In genomic region chr15:99411234-99411633, GRCh38 we compare ENCODE assay signal across 32 cellular contexts.
"Had no signal": no experiment of that assay in that cellular context is flagged by ENCODE, and none has a peak within 500 bp of the region (broad histone marks: within the 10 kb centered on the region; RNA-seq: fewer than 3 reads in every experiment).

No MANE protein-coding gene starts in this region.

- ATAC-seq: activated naive CD4-positive, alpha-beta T cell treated with anti-CD3 and anti-CD28 coated beads, Interleukin-2, amount 50 U/mL, for 72 hours; left lung; lower lobe of right lung; pancreas; upper lobe of right lung had no signal

- DNase-seq: activated CD4-positive, alpha-beta T cell treated with anti-CD3 and anti-CD28 coated beads for 36 hours; activated CD4-positive, alpha-beta T cell treated with anti-CD3 and anti-CD28 coated beads, Interleukin-2, amount 50 U/mL, for 4 hours; activated CD4-positive, CD25-positive, alpha-beta regulatory T cell; activated CD8-positive, alpha-beta memory T cell treated with anti-CD3 and anti-CD28 coated beads, Interleukin-2, amount 50 U/mL, for 48 hours; activated naive CD4-positive, alpha-beta T cell; activated T-cell treated with anti-CD3 and anti-CD28 coated beads, Interleukin-2, amount 50 U/mL, for 24 hours; effector CD4-positive, alpha-beta T cell; lower lobe of right lung; naive B cell; nucleus accumbens; pancreas; retina; stimulated activated CD4-positive, alpha-beta T cell treated with anti-CD3 and anti-CD28 coated beads, Interleukin-1b, Interleukin-23, amount 100 ng/mL, for 48 hours; stimulated activated CD4-positive, alpha-beta T cell treated with anti-CD3 and anti-CD28 coated beads, Interleukin-4, amount 100 ng/mL, for 4 hours; stimulated activated CD8-positive, alpha-beta memory T cell treated with anti-CD3 and anti-CD28 coated beads, Interleukin-4, amount 100 ng/mL, for 48 hours; stimulated activated naive CD4-positive, alpha-beta T cell; T-helper 1 cell; tibial artery had no signal

- H3K27me3 Mint-ChIP-seq: activated CD4-positive, alpha-beta T cell treated with anti-CD3 and anti-CD28 coated beads for 36 hours; activated T-cell treated with anti-CD3 and anti-CD28 coated beads, Interleukin-2, amount 50 U/mL, for 24 hours; central memory CD8-positive, alpha-beta T cell; dendritic cell treated with granulocyte-macrophage colony-stimulating factor and Interleukin-4, amounts not matched to agents 40 ng/mL and 50 ng/mL, for 4 days; naive B cell had no signal

- H3K27ac ChIP-seq: left lung, lower lobe of right lung, pancreas, prostate gland, suprapubic skin, tibial artery, upper lobe of right lung had no signal

- H3K36me3 ChIP-seq: left lung, lower lobe of right lung, pancreas, prostate gland, suprapubic skin, tibial artery, upper lobe of right lung had no signal

- H3K27me3 ChIP-seq: left lung, pancreas, suprapubic skin, tibial artery, upper lobe of right lung had no signal

- FAIRE-seq: bronchial epithelial cell, frontal cortex, islet of Langerhans, pancreas had no signal

- H3K9me3 ChIP-seq: left lung, lower lobe of right lung, pancreas, prostate gland, suprapubic skin, tibial artery, upper lobe of right lung had no signal

- H3K4me1 ChIP-seq: pancreas, prostate gland had no signal

- H3K4me3 Mint-ChIP-seq: activated CD4-positive, alpha-beta T cell treated with anti-CD3 and anti-CD28 coated beads for 36 hours; activated T-cell treated with anti-CD3 and anti-CD28 coated beads, Interleukin-2, amount 50 U/mL, for 24 hours; central memory CD8-positive, alpha-beta T cell; dendritic cell treated with granulocyte-macrophage colony-stimulating factor and Interleukin-4, amounts not matched to agents 40 ng/mL and 50 ng/mL, for 4 days; naive B cell; neural crest cell; T-helper 2 cell treated with Interferon-gamma antibody and Interleukin-4, amounts not matched to agents 5 μg/mL and 100 μg/mL, for 36 hours had no signal

- H3K36me3 Mint-ChIP-seq: activated naive CD4-positive, alpha-beta T cell treated with anti-CD3 and anti-CD28 coated beads, Interleukin-2, amount 50 U/mL, for 72 hours; naive B cell had no signal

- H3K27ac Mint-ChIP-seq: activated CD4-positive, alpha-beta T cell treated with anti-CD3 and anti-CD28 coated beads for 36 hours; activated naive CD4-positive, alpha-beta T cell treated with anti-CD3 and anti-CD28 coated beads, Interleukin-2, amount 50 U/mL, for 72 hours; activated T-cell treated with anti-CD3 and anti-CD28 coated beads, Interleukin-2, amount 50 U/mL, for 24 hours; activated T-helper 2 cell treated with anti-CD3 and anti-CD28 coated beads, Interferon-gamma antibody, Interleukin-2, Interleukin-4, amounts not matched to agents 10 μg/mL and 5 μg/mL and 100 μg/mL, durations not matched to agents 14 hours and 24 hours and 36 hours; dendritic cell treated with granulocyte-macrophage colony-stimulating factor and Interleukin-4, amounts not matched to agents 40 ng/mL and 50 ng/mL, for 4 days; T-helper 2 cell treated with Interferon-gamma antibody and Interleukin-4, amounts not matched to agents 5 μg/mL and 100 μg/mL, for 36 hours had no signal

- H3K9me3 Mint-ChIP-seq: activated naive CD4-positive, alpha-beta T cell treated with anti-CD3 and anti-CD28 coated beads, Interleukin-2, amount 50 U/mL, for 72 hours; activated T-cell treated with anti-CD3 and anti-CD28 coated beads, Interleukin-2, amount 50 U/mL, for 24 hours; activated T-helper 2 cell treated with anti-CD3 and anti-CD28 coated beads, Interferon-gamma antibody, Interleukin-2, Interleukin-4, amounts not matched to agents 10 μg/mL and 5 μg/mL and 100 μg/mL, durations not matched to agents 14 hours and 24 hours and 36 hours; central memory CD8-positive, alpha-beta T cell; dendritic cell treated with granulocyte-macrophage colony-stimulating factor and Interleukin-4, amounts not matched to agents 40 ng/mL and 50 ng/mL, for 4 days; naive B cell; neural crest cell; T-helper 2 cell treated with Interferon-gamma antibody and Interleukin-4, amounts not matched to agents 5 μg/mL and 100 μg/mL, for 36 hours had no signal

- H3K4me2 ChIP-seq: smooth muscle cell had no signal

- H3K4me3 ChIP-seq: left lung, lower lobe of right lung, pancreas, prostate gland, smooth muscle cell, suprapubic skin, tibial artery, upper lobe of right lung had no signal

- H3K4me1 Mint-ChIP-seq: central memory CD8-positive, alpha-beta T cell had no signal
